ENCODE assay signal across 21 cellular contexts in genomic region chr20:59640267-59640666, GRCh38. TPM values are rescaled to one million over a fixed set of nuclear protein-coding genes. Genes with fewer than 3 reads are reported as not detected.
DNase-seq lines count a peak whose midpoint lies in the region; ATAC-seq and TF ChIP-seq lines count a peak whose summit lies in the region.
"Had no signal": no experiment of that assay in that cellular context is flagged by ENCODE, and none has a peak within 500 bp of the region (broad histone marks: within the 10 kb centered on the region; RNA-seq: fewer than 3 reads in every experiment).

No MANE protein-coding gene starts in this region.

- H3K4me1 ChIP-seq in right atrium auricular region, result peaks cover 0 to 11% of the 10 kb centered on the region in 2 donors
- H3K4me1 ChIP-seq in heart left ventricle, result peaks cover 0 to 16% (median 0%) of the 10 kb centered on the region in 12 donors
- no peaks in the 10 kb centered on the region for H3K4me1 ChIP-seq in vagina
- H3K4me1 ChIP-seq: A549 had no signal

- H3K27me3 ChIP-seq in right atrium auricular region (no peaks in the 10 kb centered on the region), heart left ventricle (no peaks in the 10 kb centered on the region), vagina (no peaks in the 10 kb centered on the region)
- H3K27me3 ChIP-seq: BLaER1 treated with 17β-estradiol and CSF1 and Interleukin-3, amounts not matched to agents 10 nM and 100 nM had no signal

- H3K4me1 Mint-ChIP-seq in osteocyte (ENCODE audit: unreplicated experiment), result no peaks in the 10 kb centered on the region

- H3K9me3 ChIP-seq in right atrium auricular region (no peaks in the 10 kb centered on the region), heart left ventricle (no peaks in the 10 kb centered on the region), vagina (no peaks in the 10 kb centered on the region)
- H3K9me3 ChIP-seq: A549 had no signal

- TF ChIP-seq CTCF in right atrium auricular region (IDR thresholded peaks at IDR 0.05) (no peak), heart left ventricle (IDR thresholded peaks at IDR 0.05) (no peak), coronary artery (IDR thresholded peaks at IDR 0.05) (no peak), osteocyte (IDR thresholded peaks at IDR 0.05) (no peak), vagina (IDR thresholded peaks at IDR 0.05) (no peak)

- no peak for ATAC-seq in heart left ventricle
- ATAC-seq: A549 had no signal

- H3K4me3 ChIP-seq in right atrium auricular region (no peak overlapping the region), heart left ventricle (no peak overlapping the region), coronary artery (no peak overlapping the region), vagina (no peak overlapping the region)
- H3K4me3 ChIP-seq: A549; BLaER1 treated with 17β-estradiol and CSF1 and Interleukin-3, amounts not matched to agents 10 nM and 100 nM had no signal

- intact Hi-C loops in heart left ventricle (cut with DNase I) (no loop called here), vagina (cut with DNase I) (no loop called here)

- H3K36me3 Mint-ChIP-seq in osteocyte (ENCODE audit: unreplicated experiment), result no peaks in the 10 kb centered on the region

- DNase-seq in right atrium auricular region (ENCODE audit: low spot score) (peak; percentile 38), heart left ventricle (no peak), coronary artery (ENCODE audit: low spot score) (peak; percentile 52), osteocyte (ENCODE audit: extremely low spot score, unreplicated experiment) (peak; percentile 36), vagina (ENCODE audit: extremely low spot score in 2 of 2) (peak; percentile 44 to 72), NCI-H2227 (lab: John Stamatoyannopoulos, UW; ENCODE audit: unreplicated experiment) (no peak), NCI-H748 (lab: John Stamatoyannopoulos, UW; ENCODE audit: unreplicated experiment) (no peak), HUDEP-2 (lab: John Stamatoyannopoulos, UW; ENCODE audit: unreplicated experiment in 76 of 76) (no peak)
- DNase-seq: AML-193; CD4-positive, alpha-beta T cell; HCEC 1CT; NCI-H1092 treated with DMSO at 0.1 percent for 48 hours; NCI-H1436 treated with DMSO at 0.1 percent for 48 hours; NCI-H187 treated with DMSO at 0.1 percent for 48 hours; NCI-H2171 treated with DMSO at 0.1 percent for 48 hours; NCI-H524 treated with DMSO at 0.1 percent for 48 hours; RPMI8226; SHP77 had no signal

- H3K27ac Mint-ChIP-seq in osteocyte (ENCODE audit: unreplicated experiment), result no peak overlapping the region
- H3K27ac Mint-ChIP-seq: CD4-positive, alpha-beta T cell had no signal

- H3K36me3 ChIP-seq in right atrium auricular region, result no peaks in the 10 kb centered on the region
- no peaks in the 10 kb centered on the region for H3K36me3 ChIP-seq in heart left ventricle
- H3K36me3 ChIP-seq in vagina, result no peaks in the 10 kb centered on the region

- H3K9me3 Mint-ChIP-seq in osteocyte (ENCODE audit: unreplicated experiment), result peaks cover 11% of the 10 kb centered on the region
- H3K9me3 Mint-ChIP-seq: CD4-positive, alpha-beta T cell had no signal

- no peak overlapping the region for H3K27ac ChIP-seq in right atrium auricular region
- H3K27ac ChIP-seq in heart left ventricle, result no peak overlapping the region
- no peak overlapping the region for H3K27ac ChIP-seq in coronary artery
- no peak overlapping the region for H3K27ac ChIP-seq in vagina
- H3K27ac ChIP-seq: A549; BLaER1 treated with 17β-estradiol and CSF1 and Interleukin-3, amounts not matched to agents 10 nM and 100 nM had no signal

- TF ChIP-seq POLR2A in heart left ventricle (IDR thresholded peaks at IDR 0.05) (no peak), vagina (IDR thresholded peaks at IDR 0.05) (no peak)

- H3K4me3 Mint-ChIP-seq in osteocyte (ENCODE audit: unreplicated experiment), result no peak overlapping the region
- H3K4me3 Mint-ChIP-seq: CD4-positive, alpha-beta T cell had no signal

- WGBS in heart left ventricle, 4 donors, result 79 to 90% (median 85%) methylated on average over 5 of the region's 5 CpGs

- H3K27me3 Mint-ChIP-seq in osteocyte (ENCODE audit: unreplicated experiment), result no peaks in the 10 kb centered on the region

RNA-seq across cellular contexts. Expression of gene PHACTR3, which starts 35.9 kb away (rescaled TPM):
- 10 to 100 TPM in 1 of 2 donors, under 1 TPM in 1; 0.86 to 24.2 TPM for total RNA-seq in right atrium auricular region
- 10 to 100 TPM in 1 of 9 donors, 1 to 10 TPM in 6, under 1 TPM in 2; 0.59 to 14.6 (median 4.3) TPM for total RNA-seq in heart left ventricle
- polyA plus RNA-seq in heart left ventricle, result 1 to 10 TPM in 1 of 2 donors, under 1 TPM in 1; 0.19 to 3.5 TPM
- not detected in 2 replicates for total RNA-seq in osteocyte
- 8.3 TPM for total RNA-seq in vagina
- total RNA-seq: CD4-positive, alpha-beta T cell; SK-MEL-5 had no signal
- polyA plus RNA-seq: A549 had no signal

Comparison
In these comparisons a context has a peak if more than half of its experiments do, and no peak if none do; other contexts are left out.
1. DNase-seq: peak in right atrium auricular region (single experiment), coronary artery (single experiment), osteocyte (single experiment) and vagina (2 of 2); none in heart left ventricle (0 of 5), NCI-H2227 (single experiment), NCI-H748 (single experiment) and HUDEP-2 (0 of 76).